In genomic region chr13:97434417-97435296, GRCh38 we compare ENCODE assay signal across 8 cellular contexts. TPM values are rescaled to one million over a fixed set of nuclear protein-coding genes. Genes with fewer than 3 reads are reported as not detected.
DNase-seq lines count a peak whose midpoint lies in the region; ATAC-seq and TF ChIP-seq lines count a peak whose summit lies in the region.

No MANE protein-coding gene starts in this region.

- TF ChIP-seq CTCF in brain microvascular endothelial cell (IDR thresholded peaks at IDR 0.05; ENCODE audit: low read depth, low read length, missing control alignments) (no peak), kidney epithelial cell (IDR thresholded peaks at IDR 0.05; ENCODE audit: insufficient read depth, low read length, poor library complexity, severe bottlenecking) (no peak)

- ATAC-seq in HG03460 (IDR thresholded peaks at IDR 0.05; ENCODE audit: unreplicated experiment): peak; percentile 0
- ATAC-seq in GM18873 (IDR thresholded peaks at IDR 0.05; ENCODE audit: low FRiP score, unreplicated experiment): no peak

- H3K27ac ChIP-seq in brain microvascular endothelial cell: peak overlapping the region; percentile 43

- H3K36me3 ChIP-seq in brain microvascular endothelial cell (replicated peaks): no peaks in the 10 kb centered on the region
- H3K36me3 ChIP-seq in kidney epithelial cell (ENCODE audit: control insufficient read depth, insufficient read depth, low read length): no peaks in the 10 kb centered on the region

- DNase-seq in NOMO-1 treated with DMSO at 0.1 percent for 48 hours (lab: John Stamatoyannopoulos, UW; ENCODE audit: unreplicated experiment) (peak; percentile 33), NOMO-1 treated with dmso at 0.1 percent for 144 hours (lab: John Stamatoyannopoulos, UW; ENCODE audit: unreplicated experiment) (no peak), T-helper 22 cell (ENCODE audit: low read depth) (peak; percentile 32), brain microvascular endothelial cell (peak; percentile 34), kidney epithelial cell (ENCODE audit: low read depth) (no peak)
- DNase-seq in stimulated activated CD4-positive, alpha-beta T cell treated with anti-CD3 and anti-CD28 coated beads, Interleukin-15, amount 100 ng/mL, for 24 hours: peak; percentile 45

- H3K27me3 ChIP-seq in brain microvascular endothelial cell (replicated peaks) (no peaks in the 10 kb centered on the region), kidney epithelial cell (ENCODE audit: control insufficient read depth, insufficient read depth, low read length) (no peaks in the 10 kb centered on the region)

- in situ Hi-C loops in brain microvascular endothelial cell (cut with HindIII; ENCODE audit: low pct_ligation_motif_present, low sequenced_read_pairs): no loop called here

- H3K4me3 ChIP-seq in brain microvascular endothelial cell (ENCODE audit: low read depth, low read length) (peak overlapping the region; percentile 80), kidney epithelial cell (ENCODE audit: low read depth, low read length) (peak overlapping the region; percentile 62)

RNA-seq across cellular contexts. Expression of gene RAP2A, which starts 0.7 kb away (rescaled TPM):
- total RNA-seq in kidney epithelial cell: 18.9 and 20.7 TPM in 2 replicates

Comparison
In these comparisons a context has a peak if more than half of its experiments do, and no peak if none do; other contexts are left out.
1. DNase-seq: peak in NOMO-1 treated with DMSO at 0.1 percent for 48 hours (single experiment), T-helper 22 cell (single experiment), brain microvascular endothelial cell (single experiment) and stimulated activated CD4-positive, alpha-beta T cell treated with anti-CD3 and anti-CD28 coated beads, Interleukin-15, amount 100 ng/mL, for 24 hours (single experiment); none in NOMO-1 treated with dmso at 0.1 percent for 144 hours (single experiment) and kidney epithelial cell (single experiment).